Comparison of ENCODE assay signal across 8 cellular contexts in genomic region chr12:57476162-57476992, GRCh38. TPM values are rescaled to one million over a fixed set of nuclear protein-coding genes. Genes with fewer than 3 reads are reported as not detected.
DNase-seq lines count a peak whose midpoint lies in the region; ATAC-seq and TF ChIP-seq lines count a peak whose summit lies in the region.

No MANE protein-coding gene starts in this region.

- H3K4me3 Mint-ChIP-seq in central memory CD8-positive, alpha-beta T cell = peak overlapping the region; percentile 96
- H3K4me3 Mint-ChIP-seq in naive B cell = peak overlapping the region; percentile 86 to 100 (median 99)

- DNase-seq in AG04449 (ENCODE audit: low read depth, low spot score) (no peak), T-helper 2 cell (peak in 4 of 5 experiments; percentile 54 to 89 (median 66)), naive B cell (peak; percentile 58), testis (peak; percentile 40), SKM-1 treated with dmso at 0.1 percent for 144 hours (lab: John Stamatoyannopoulos, UW; ENCODE audit: unreplicated experiment) (no peak)
- peak in 1 of 2 donors; percentile 67 for DNase-seq in central memory CD8-positive, alpha-beta T cell (ENCODE audit: low spot score in 2 of 2)

- ATAC-seq in GM21529 (IDR thresholded peaks at IDR 0.05; ENCODE audit: unreplicated experiment) (peak; percentile 48), naive B cell (ENCODE audit: low read depth in 2 of 2) (peak; percentile 43 to 51), HG02678 (IDR thresholded peaks at IDR 0.05; ENCODE audit: unreplicated experiment) (no peak)
- no peak for ATAC-seq in central memory CD8-positive, alpha-beta T cell (replicated peaks; ENCODE audit: extremely low read depth, poor library complexity, severe bottlenecking)

- peaks cover 15% of the 10 kb centered on the region for H3K4me1 ChIP-seq in testis

- intact Hi-C loops in testis (cut with DNase I; ENCODE audit: low total_unique reads) = no loop called here

- 21% methylated on average over 24 to 29 of the region's 29 CpGs for WGBS in testis, 2 donors

- H3K4me3 ChIP-seq in AG04449 (ENCODE audit: low read depth, low read length) (peak overlapping the region; percentile 25; the same call in 1 of the 2 replicates), testis (peak overlapping the region; percentile 19 to 61)

- no peaks in the 10 kb centered on the region for H3K36me3 ChIP-seq in testis (ENCODE audit: low read depth, missing control alignments)

- POLR2A ChIA-PET in AG04449 (lab: Yijun Ruan, JAX) = interaction anchor here (1.2 kb wide), 1 partner anchor 44 kb away, joined by 3 read pairs; the partner anchor contains the start of gene DDIT3

- no peak overlapping the region for H3K27ac ChIP-seq in testis

- TF ChIP-seq CTCF in AG04449 (IDR thresholded peaks at IDR 0.05; ENCODE audit: insufficient read depth, low read length, missing control alignments) (no peak), testis (IDR thresholded peaks at IDR 0.05) (no peak)

- no peaks in the 10 kb centered on the region for H3K9me3 Mint-ChIP-seq in central memory CD8-positive, alpha-beta T cell
- no peaks in the 10 kb centered on the region for H3K9me3 Mint-ChIP-seq in naive B cell

- no peaks in the 10 kb centered on the region for H3K9me3 ChIP-seq in testis

- peak overlapping the region; percentile 97 for H3K27ac Mint-ChIP-seq in central memory CD8-positive, alpha-beta T cell (ENCODE audit: low read depth)
- peak overlapping the region; percentile 97 to 99 (median 99) for H3K27ac Mint-ChIP-seq in naive B cell

- H3K27me3 ChIP-seq in testis = no peaks in the 10 kb centered on the region

- CTCF ChIA-PET in AG04449 (lab: Yijun Ruan, JAX) = interaction anchor here (0.7 to 20.7 kb wide), 3 partner anchors 14 to 57 kb away, joined by 3 to 321 read pairs (median 4); partner anchors contain the start of gene GLI1

- peaks cover 86% of the 10 kb centered on the region for H3K4me1 Mint-ChIP-seq in central memory CD8-positive, alpha-beta T cell
- peaks cover 79 to 88% (median 85%) of the 10 kb centered on the region in 3 donors for H3K4me1 Mint-ChIP-seq in naive B cell

- H3K36me3 Mint-ChIP-seq in central memory CD8-positive, alpha-beta T cell (ENCODE audit: insufficient read depth) = peaks cover 71% of the 10 kb centered on the region
- H3K36me3 Mint-ChIP-seq in naive B cell = peaks cover 7 to 21% of the 10 kb centered on the region in 2 donors

- no peak for TF ChIP-seq POLR2A in testis (IDR thresholded peaks at IDR 0.05)

- no peaks in the 10 kb centered on the region for H3K27me3 Mint-ChIP-seq in central memory CD8-positive, alpha-beta T cell
- no peaks in the 10 kb centered on the region for H3K27me3 Mint-ChIP-seq in naive B cell

RNA-seq across cellular contexts. Expression of gene ARHGAP9, which starts 3.3 kb away (rescaled TPM):
- polyA plus RNA-seq in naive B cell (ENCODE audit: low read depth in 6 of 6) (100 to 1,000 TPM; 152 to 231 (median 164) TPM), testis (ENCODE audit: insufficient read depth, low read depth, low replicate concordance) (111 TPM)
- total RNA-seq in testis = 10 to 100 TPM; 24.8 to 29.2 TPM

RNA-seq across cellular contexts. Expression of gene MARS1, which starts 11.5 kb away (rescaled TPM):
- polyA plus RNA-seq in naive B cell (ENCODE audit: low read depth in 6 of 6) (10 to 100 TPM; 53.1 to 78.7 (median 63.0) TPM), testis (ENCODE audit: insufficient read depth, low read depth, low replicate concordance) (144 TPM)
- total RNA-seq in testis = 100 to 1,000 TPM in 1 of 2 donors, 10 to 100 TPM in 1; 90.6 to 105 TPM

RNA-seq across cellular contexts. Expression of gene GLI1, which starts 16.8 kb away (rescaled TPM):
- polyA plus RNA-seq in naive B cell (ENCODE audit: low read depth in 6 of 6) (1 to 10 TPM in 4 of 6 donors, under 1 TPM in 2; 0.27 to 2.4 (median 1.1) TPM), testis (ENCODE audit: insufficient read depth, low read depth, low replicate concordance) (9.3 TPM)
- total RNA-seq in testis = 10 to 100 TPM in 1 of 2 donors, 1 to 10 TPM in 1; 8.3 to 18.0 TPM

RNA-seq across cellular contexts. Expression of gene INHBE, which starts 21.3 kb away (rescaled TPM):
- polyA plus RNA-seq in naive B cell (ENCODE audit: low read depth in 6 of 6) (under 1 TPM in 1 of 6 donors, not detected in 5; 0.44 TPM), testis (ENCODE audit: insufficient read depth, low read depth, low replicate concordance) (0.12 TPM)
- total RNA-seq in testis = under 1 TPM; 0.24 to 0.25 TPM

RNA-seq across cellular contexts. Expression of gene INHBC, which starts 41.8 kb away (rescaled TPM):
- polyA plus RNA-seq in naive B cell (ENCODE audit: low read depth in 6 of 6) = not detected
- total RNA-seq in testis = 1 to 10 TPM; 1.8 to 3.1 TPM
- 2.1 TPM for polyA plus RNA-seq in testis (ENCODE audit: insufficient read depth, low read depth, low replicate concordance)

Comparison
In these comparisons a context has a peak if more than half of its experiments do, and no peak if none do; other contexts are left out.
1. DNase-seq: peak in T-helper 2 cell (4 of 5), naive B cell (single experiment) and testis (single experiment); none in AG04449 (single experiment) and SKM-1 treated with dmso at 0.1 percent for 144 hours (single experiment).
2. ATAC-seq: peak in GM21529 (single experiment) and naive B cell (2 of 2); none in central memory CD8-positive, alpha-beta T cell (single experiment) and HG02678 (single experiment).